Comparison of ENCODE assay signal across 8 cellular contexts in the genomic region with DNA sequence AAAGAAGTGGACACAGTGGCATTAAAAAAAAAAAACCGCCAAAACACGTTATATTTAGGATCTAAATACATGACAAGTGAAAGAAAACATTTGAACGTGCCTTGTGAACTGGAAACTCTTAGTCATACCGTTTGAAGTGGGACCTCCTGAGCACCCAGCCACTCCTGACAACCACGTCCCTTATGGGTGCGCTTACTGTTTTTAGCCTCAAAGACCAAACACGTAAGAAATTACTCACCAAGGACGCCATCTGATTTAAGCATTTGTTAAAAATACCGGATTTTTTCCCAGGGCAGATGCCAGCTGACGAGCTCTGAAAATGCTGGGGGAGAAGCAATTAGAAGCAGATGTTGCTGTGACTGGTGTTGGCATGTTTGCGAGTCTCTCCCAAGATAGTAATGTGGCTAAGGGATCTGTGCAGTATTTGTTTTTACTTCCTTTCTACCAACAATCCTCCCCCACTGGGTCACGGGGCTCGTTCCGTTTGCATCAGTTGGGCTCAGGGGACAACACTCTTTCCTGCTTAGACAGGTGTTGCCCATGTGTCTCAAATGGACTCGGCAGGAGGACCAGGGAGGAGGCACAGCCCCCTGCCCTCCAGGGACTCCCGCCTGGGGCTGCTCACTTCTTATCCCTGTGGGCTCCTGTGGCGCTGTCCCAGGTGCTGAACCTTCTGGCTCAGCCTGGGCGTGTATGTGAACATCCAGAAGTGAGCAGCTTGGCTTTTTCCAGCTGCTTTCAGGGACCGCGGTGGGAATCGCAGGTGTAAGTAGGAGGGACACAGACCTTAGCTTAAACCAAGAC.
DNase-seq lines count a peak whose midpoint lies in the region; ATAC-seq and TF ChIP-seq lines count a peak whose summit lies in the region.

No MANE protein-coding gene starts in this region.

- peak; percentile 66 for DNase-seq in activated gamma-delta T cell treated with Interleukin-2 at 50 U/mL for 16 hours
- no peak for DNase-seq in activated gamma-delta T cell (lab: John Stamatoyannopoulos, UW)
- DNase-seq in NCI-H460 (ENCODE audit: extremely low read depth, low read depth): peak; percentile 46
- peak; percentile 79 for DNase-seq in activated CD8-positive, alpha-beta memory T cell treated with anti-CD3 and anti-CD28 coated beads for 24 hours
- DNase-seq in esophagus muscularis mucosa (ENCODE audit: extremely low spot score): peak; percentile 91
- peak; percentile 67 to 89 (median 84) for DNase-seq in ovary
- DNase-seq in NCI-H2196 treated with DMSO at 0.1 percent for 48 hours (lab: John Stamatoyannopoulos, UW; ENCODE audit: unreplicated experiment): no peak

- WGBS in esophagus muscularis mucosa: 47% methylated on average over 21 of the region's 21 CpGs
- 6 to 19% (median 8%) methylated on average over 21 of the region's 21 CpGs for WGBS in ovary, 3 donors

- no peak for TF ChIP-seq CTCF in esophagus muscularis mucosa (IDR thresholded peaks at IDR 0.05)
- no peak for TF ChIP-seq CTCF in ovary (IDR thresholded peaks at IDR 0.05)

- TF ChIP-seq POLR2A in esophagus muscularis mucosa (IDR thresholded peaks at IDR 0.05; ENCODE audit: low read depth) (no peak), ovary (IDR thresholded peaks at IDR 0.05) (no peak)

- H3K27ac ChIP-seq in esophagus muscularis mucosa (replicated peaks in 1 of 4) (no peak overlapping the region), ovary (no peak overlapping the region)

- H3K36me3 ChIP-seq in esophagus muscularis mucosa: peaks cover 0 to 17% (median 11%) of the 10 kb centered on the region in 4 donors
- H3K36me3 ChIP-seq in ovary: no peaks in the 10 kb centered on the region

- H3K27me3 ChIP-seq in esophagus muscularis mucosa: no peaks in the 10 kb centered on the region
- H3K27me3 ChIP-seq in ovary: no peaks in the 10 kb centered on the region

- ATAC-seq in HG03045 (IDR thresholded peaks at IDR 0.05; ENCODE audit: unreplicated experiment): peak; percentile 62

- H3K4me1 ChIP-seq in esophagus muscularis mucosa (no peaks in the 10 kb centered on the region), ovary (ENCODE audit: insufficient read depth) (peaks cover 2% of the 10 kb centered on the region)

- no peak for TF ChIP-seq EP300 in esophagus muscularis mucosa (IDR thresholded peaks at IDR 0.05)
- TF ChIP-seq EP300 in ovary (IDR thresholded peaks at IDR 0.05): no peak

- H3K4me3 ChIP-seq in esophagus muscularis mucosa: no peak overlapping the region
- H3K4me3 ChIP-seq in ovary: no peak overlapping the region

- H3K9me3 ChIP-seq in esophagus muscularis mucosa (no peaks in the 10 kb centered on the region), ovary (no peaks in the 10 kb centered on the region)

- intact Hi-C loops in esophagus muscularis mucosa (cut with DNase I) (no loop called here), ovary (cut with DNase I) (no loop called here)

Comparison
In these comparisons a context has a peak if more than half of its experiments do, and no peak if none do; other contexts are left out.
1. DNase-seq: peak in activated gamma-delta T cell treated with Interleukin-2 at 50 U/mL for 16 hours (single experiment), NCI-H460 (single experiment), activated CD8-positive, alpha-beta memory T cell treated with anti-CD3 and anti-CD28 coated beads for 24 hours (single experiment), esophagus muscularis mucosa (single experiment) and ovary (5 of 5); none in activated gamma-delta T cell (single experiment) and NCI-H2196 treated with DMSO at 0.1 percent for 48 hours (single experiment).